25 cellular contexts compared by ENCODE assay signal in the genomic region with DNA sequence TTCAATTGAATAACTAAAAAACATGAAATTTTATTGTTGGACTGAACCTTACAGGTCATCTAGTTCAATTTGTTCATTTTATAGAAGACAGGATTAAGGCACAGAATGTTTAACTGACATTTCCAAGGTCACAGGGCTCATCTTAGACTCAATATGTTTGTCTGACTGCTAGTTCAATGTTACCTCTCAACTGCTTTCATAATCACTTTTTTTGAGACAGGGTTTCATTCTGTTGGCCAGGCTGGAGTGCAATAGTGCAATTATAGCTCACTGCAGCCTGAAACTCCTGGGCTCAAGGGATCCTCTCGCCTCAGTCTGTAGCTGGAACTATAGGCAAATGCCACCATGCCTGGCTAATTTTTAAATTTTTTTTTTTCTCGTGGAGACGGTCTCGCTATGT. TPM values are rescaled to one million over a fixed set of nuclear protein-coding genes. Genes with fewer than 3 reads are reported as not detected.
"Had no signal": no experiment of that assay in that cellular context is flagged by ENCODE, and none has a peak within 500 bp of the region (broad histone marks: within the 10 kb centered on the region; RNA-seq: fewer than 3 reads in every experiment).

No MANE protein-coding gene starts in this region.

- H3K4me1 ChIP-seq: SJSA1 had no signal

- ATAC-seq: activated T-cell treated with anti-CD3 and anti-CD28 coated beads, Interleukin-2, amount 50 U/mL, for 4 hours; K562; Panc1; Right ventricle myocardium inferior; SK-N-SH treated with all-trans-retinoic acid at 6 μM for 48 hours had no signal

- DNase-seq: activated B cell treated with CpG ODN at 0.5 μM for 24 hours; activated CD4-positive, alpha-beta memory T cell treated with anti-CD3 and anti-CD28 coated beads for 36 hours; activated CD4-positive, alpha-beta T cell treated with anti-CD3 and anti-CD28 coated beads for 1 hour; activated CD4-positive, alpha-beta T cell treated with anti-CD3 and anti-CD28 coated beads, Interleukin-2, amount 10 ng/mL, durations not matched to agents 24 days and 14 days; activated CD8-positive, alpha-beta memory T cell treated with anti-CD3 and anti-CD28 coated beads for 24 hours; activated gamma-delta T cell; activated naive CD4-positive, alpha-beta T cell treated with anti-CD3 and anti-CD28 coated beads for 36 hours; activated T-cell treated with anti-CD3 and anti-CD28 coated beads, Interleukin-2, amount 50 U/mL, for 4 hours; brain microvascular endothelial cell; Karpas-422; NCI-H1105 treated with DMSO at 0.1 percent for 48 hours; NCI-H1436 treated with DMSO at 0.1 percent for 48 hours; NCI-H187; NCI-H2081; NCI-H446; NCI-H524; OCI-M1; RPMI8226; SW 1271 had no signal

- H3K27ac ChIP-seq: brain microvascular endothelial cell, cardiac muscle cell, SJSA1 had no signal

- H3K4me3 ChIP-seq: cardiac muscle cell, K562, SJSA1 had no signal

- H3K36me3 ChIP-seq: brain microvascular endothelial cell, cardiac muscle cell, SJSA1 had no signal

RNA-seq across cellular contexts. Expression of a gene that starts 30.0 kb away (rescaled TPM):
- total RNA-seq: cardiac muscle cell, SJSA1 had no signal

RNA-seq across cellular contexts. Expression of a gene that starts 54.1 kb away (rescaled TPM):
- total RNA-seq: SJSA1 had no signal
